In the genomic region with DNA sequence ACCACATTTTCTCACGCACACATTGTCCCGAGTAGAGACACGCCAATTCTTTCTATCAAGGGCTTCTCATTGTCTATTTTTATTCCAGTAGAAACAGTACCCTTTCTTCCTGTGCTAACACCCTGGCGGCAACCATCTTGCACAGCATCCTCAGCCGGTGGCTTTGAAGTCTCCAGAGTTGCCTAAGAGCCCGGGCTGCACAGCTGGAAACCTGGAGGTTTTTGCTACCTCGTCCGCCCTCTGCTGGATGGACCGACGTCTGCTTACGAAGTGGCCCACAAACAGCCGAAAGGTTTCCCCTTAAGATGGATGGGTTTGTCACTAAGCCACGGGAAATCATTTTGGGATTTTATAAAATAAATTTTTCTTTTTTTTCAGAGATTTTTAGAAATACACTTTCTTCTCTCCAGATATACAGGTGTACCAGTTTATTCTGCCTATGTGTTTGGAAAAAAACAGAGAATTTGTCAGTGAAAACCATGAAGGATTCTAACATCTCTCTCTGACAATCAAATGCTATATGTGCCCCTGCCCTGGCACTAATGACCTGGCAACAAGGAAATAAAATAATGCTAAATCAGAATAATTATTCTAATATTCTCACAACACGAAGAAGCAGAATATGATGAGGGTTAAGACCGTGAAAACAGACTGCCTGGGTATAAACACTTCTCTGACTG, we compare ENCODE assay signal across 8 cellular contexts.
DNase-seq lines count a peak whose midpoint lies in the region; ATAC-seq and TF ChIP-seq lines count a peak whose summit lies in the region.

No MANE protein-coding gene starts in this region.

- ATAC-seq in GM19328 (IDR thresholded peaks at IDR 0.05; ENCODE audit: unreplicated experiment) (peak; percentile 75), HG03457 (IDR thresholded peaks at IDR 0.05; ENCODE audit: unreplicated experiment) (peak; percentile 92)

- no peak overlapping the region for H3K4me3 ChIP-seq in BJ (ENCODE audit: low read depth, low read length)

- peak; percentile 46 for DNase-seq in BJ (ENCODE audit: low read depth)
- peak; percentile 57 for DNase-seq in NCI-H774 (lab: John Stamatoyannopoulos, UW)
- DNase-seq in activated CD4-positive, alpha-beta T cell treated with anti-CD3 and anti-CD28 coated beads, Interleukin-2, amount 50 U/mL, for 48 hours, result peak; percentile 71 to 75
- DNase-seq in effector CD8-positive, alpha-beta T cell (lab: John Stamatoyannopoulos, UW), result peak; percentile 15
- DNase-seq in medulla oblongata (ENCODE audit: extremely low spot score), result peak; percentile 72
- peak; percentile 4 to 32 for DNase-seq in stimulated activated CD8-positive, alpha-beta memory T cell treated with anti-CD3 and anti-CD28 coated beads, Interleukin-2, amount 100 ng/mL, for 1 hour (ENCODE audit: low read depth in 2 of 2)

- CTCF ChIA-PET in BJ (lab: Yijun Ruan, JAX), result interaction anchor here (0.7 to 2.2 kb wide), 9 partner anchors 9 to 1100 kb away, joined by 3 to 10 read pairs (median 3); no protein-coding TSS in a partner anchor

- TF ChIP-seq CTCF in BJ (IDR thresholded peaks at IDR 0.05; ENCODE audit: insufficient read depth, low read depth, low read length), result peak; percentile 90

- POLR2A ChIA-PET in BJ (lab: Charles Lee), result no interaction called here

- H3K27me3 ChIP-seq in BJ (ENCODE audit: control insufficient read depth, insufficient read depth, low read length), result no peaks in the 10 kb centered on the region

- no peaks in the 10 kb centered on the region for H3K36me3 ChIP-seq in BJ (ENCODE audit: control insufficient read depth, insufficient read depth, low read length)

Comparison
In these comparisons a context has a peak if more than half of its experiments do, and no peak if none do; other contexts are left out.
1. DNase-seq: peak in every context shown above with its lines; median percentile 73 in activated CD4-positive, alpha-beta T cell treated with anti-CD3 and anti-CD28 coated beads, Interleukin-2, amount 50 U/mL, for 48 hours; 72 in medulla oblongata; 57 in NCI-H774; 46 in BJ; 18 in stimulated activated CD8-positive, alpha-beta memory T cell treated with anti-CD3 and anti-CD28 coated beads, Interleukin-2, amount 100 ng/mL, for 1 hour; 15 in effector CD8-positive, alpha-beta T cell.